ENCODE assay signal across 14 cellular contexts in genomic region chr13:110542311-110542796, GRCh38.
"Had no signal": no experiment of that assay in that cellular context is flagged by ENCODE, and none has a peak within 500 bp of the region (broad histone marks: within the 10 kb centered on the region; RNA-seq: fewer than 3 reads in every experiment).

No MANE protein-coding gene starts in this region.

- H3K27ac Mint-ChIP-seq: activated naive CD8-positive, alpha-beta T cell; memory B cell; stimulated activated naive CD8-positive, alpha-beta T cell treated with anti-CD3 and anti-CD28 coated beads, Interleukin-15, Interleukin-2, amounts not matched to agents 100 ng/mL and 50 ng/mL, for 24 hours; T-helper 2 cell treated with Interferon-gamma antibody and Interleukin-4, amounts not matched to agents 5 μg/mL and 100 μg/mL, for 36 hours had no signal

- H3K9me3 Mint-ChIP-seq: activated T-cell treated with anti-CD3 and anti-CD28 coated beads, Interleukin-2, amount 50 U/mL, for 4 hours; stimulated activated naive CD8-positive, alpha-beta T cell treated with anti-CD3 and anti-CD28 coated beads, Interleukin-15, Interleukin-2, amounts not matched to agents 100 ng/mL and 50 ng/mL, for 24 hours had no signal

- H3K4me1 ChIP-seq: breast epithelium had no signal

- H3K4me3 ChIP-seq: breast epithelium, esophagus squamous epithelium had no signal

- H3K4me1 Mint-ChIP-seq: neural crest cell had no signal

- ATAC-seq: activated T-cell treated with anti-CD3 and anti-CD28 coated beads, Interleukin-2, amount 50 U/mL, for 4 hours had no signal

- H3K36me3 ChIP-seq: breast epithelium, esophagus squamous epithelium had no signal

- DNase-seq: activated CD4-positive, alpha-beta T cell treated with anti-CD3 and anti-CD28 coated beads for 1 hour; activated CD4-positive, alpha-beta T cell treated with anti-CD3 and anti-CD28 coated beads, Interleukin-2, amount 50 U/mL, for 48 hours; activated effector memory CD4-positive, alpha-beta T cell treated with anti-CD3 and anti-CD28 coated beads, Interleukin-2, amount 50 U/mL, for 16 hours; activated T-cell treated with anti-CD3 and anti-CD28 coated beads, Interleukin-2, amount 50 U/mL, for 4 hours; esophagus squamous epithelium; head of caudate nucleus; stimulated activated CD4-positive, alpha-beta T cell treated with anti-CD3 and anti-CD28 coated beads, Interleukin-15, amount 100 ng/mL, for 24 hours; stimulated activated CD4-positive, alpha-beta T cell treated with anti-CD3 and anti-CD28 coated beads, Interleukin-4, amount 100 ng/mL, for 24 hours had no signal

- H3K27me3 ChIP-seq: breast epithelium, esophagus squamous epithelium had no signal

- H3K9me3 ChIP-seq: breast epithelium, esophagus squamous epithelium had no signal

- H3K4me3 Mint-ChIP-seq: activated naive CD8-positive, alpha-beta T cell; activated T-cell treated with anti-CD3 and anti-CD28 coated beads, Interleukin-2, amount 50 U/mL, for 4 hours; memory B cell; neural crest cell; stimulated activated naive CD8-positive, alpha-beta T cell treated with anti-CD3 and anti-CD28 coated beads, Interleukin-15, Interleukin-2, amounts not matched to agents 100 ng/mL and 50 ng/mL, for 24 hours; T-helper 2 cell treated with Interferon-gamma antibody and Interleukin-4, amounts not matched to agents 5 μg/mL and 100 μg/mL, for 36 hours had no signal

- H3K27me3 Mint-ChIP-seq: memory B cell; stimulated activated naive CD8-positive, alpha-beta T cell treated with anti-CD3 and anti-CD28 coated beads, Interleukin-15, Interleukin-2, amounts not matched to agents 100 ng/mL and 50 ng/mL, for 24 hours had no signal
